In genomic region chr4:138832563-138832962, GRCh38 we compare ENCODE assay signal across 2 cellular contexts.
TF ChIP-seq lines count a peak whose summit lies in the region.

No MANE protein-coding gene starts in this region.

TF ChIP-seq in HEK293, 187 proteins besides CTCF, POLR2A, EP300 and RAD21:
- TF ChIP-seq ZFHX2 (tag by site-specific recombination; conservative IDR thresholded peaks at IDR 0.05) (peak; percentile 64), ZNF549 (tag by site-specific recombination; IDR thresholded peaks at IDR 0.05) (no peak), TCF7L2 (IDR thresholded peaks at IDR 0.05; ENCODE audit: borderline replicate concordance, low read depth, low read length) (no peak), KLF9 (tag by site-specific recombination; IDR thresholded peaks at IDR 0.05; ENCODE audit: low read depth) (no peak), EGR2 (tag by site-specific recombination; IDR thresholded peaks at IDR 0.05; ENCODE audit: low read depth) (peak; percentile 66), ZNF571 (tag by site-specific recombination; IDR thresholded peaks at IDR 0.05) (no peak)

TF ChIP-seq in GM12878, 131 proteins besides CTCF, POLR2A, EP300 and RAD21:
- TF ChIP-seq, protein P1, sequence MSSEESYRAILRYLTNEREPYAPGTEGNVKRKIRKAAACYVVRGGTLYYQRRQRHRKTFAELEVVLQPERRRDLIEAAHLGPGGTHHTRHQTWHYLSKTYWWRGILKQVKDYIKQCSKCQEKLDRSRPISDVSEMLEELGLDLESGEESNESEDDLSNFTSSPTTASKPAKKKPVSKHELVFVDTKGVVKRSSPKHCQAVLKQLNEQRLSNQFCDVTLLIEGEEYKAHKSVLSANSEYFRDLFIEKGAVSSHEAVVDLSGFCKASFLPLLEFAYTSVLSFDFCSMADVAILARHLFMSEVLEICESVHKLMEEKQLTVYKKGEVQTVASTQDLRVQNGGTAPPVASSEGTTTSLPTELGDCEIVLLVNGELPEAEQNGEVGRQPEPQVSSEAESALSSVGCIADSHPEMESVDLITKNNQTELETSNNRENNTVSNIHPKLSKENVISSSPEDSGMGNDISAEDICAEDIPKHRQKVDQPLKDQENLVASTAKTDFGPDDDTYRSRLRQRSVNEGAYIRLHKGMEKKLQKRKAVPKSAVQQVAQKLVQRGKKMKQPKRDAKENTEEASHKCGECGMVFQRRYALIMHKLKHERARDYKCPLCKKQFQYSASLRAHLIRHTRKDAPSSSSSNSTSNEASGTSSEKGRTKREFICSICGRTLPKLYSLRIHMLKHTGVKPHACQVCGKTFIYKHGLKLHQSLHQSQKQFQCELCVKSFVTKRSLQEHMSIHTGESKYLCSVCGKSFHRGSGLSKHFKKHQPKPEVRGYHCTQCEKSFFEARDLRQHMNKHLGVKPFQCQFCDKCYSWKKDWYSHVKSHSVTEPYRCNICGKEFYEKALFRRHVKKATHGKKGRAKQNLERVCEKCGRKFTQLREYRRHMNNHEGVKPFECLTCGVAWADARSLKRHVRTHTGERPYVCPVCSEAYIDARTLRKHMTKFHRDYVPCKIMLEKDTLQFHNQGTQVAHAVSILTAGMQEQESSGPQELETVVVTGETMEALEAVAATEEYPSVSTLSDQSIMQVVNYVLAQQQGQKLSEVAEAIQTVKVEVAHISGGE (CRISPR knock-in tag; IDR thresholded peaks at IDR 0.05): no peak
- no peak for TF ChIP-seq NFIC (IDR thresholded peaks at IDR 0.05; ENCODE audit: low read depth, low read length)
- no peak for TF ChIP-seq NKRF (conservative IDR thresholded peaks at IDR 0.05)
- TF ChIP-seq POLR2AphosphoS5 (IDR thresholded peaks at IDR 0.05; ENCODE audit: low read length): no peak
- TF ChIP-seq POLR2AphosphoS2 (IDR thresholded peaks at IDR 0.05; ENCODE audit: low read depth, low read length): no peak
- TF ChIP-seq NR2F1 (conservative IDR thresholded peaks at IDR 0.05): no peak
- TF ChIP-seq, protein P2, sequence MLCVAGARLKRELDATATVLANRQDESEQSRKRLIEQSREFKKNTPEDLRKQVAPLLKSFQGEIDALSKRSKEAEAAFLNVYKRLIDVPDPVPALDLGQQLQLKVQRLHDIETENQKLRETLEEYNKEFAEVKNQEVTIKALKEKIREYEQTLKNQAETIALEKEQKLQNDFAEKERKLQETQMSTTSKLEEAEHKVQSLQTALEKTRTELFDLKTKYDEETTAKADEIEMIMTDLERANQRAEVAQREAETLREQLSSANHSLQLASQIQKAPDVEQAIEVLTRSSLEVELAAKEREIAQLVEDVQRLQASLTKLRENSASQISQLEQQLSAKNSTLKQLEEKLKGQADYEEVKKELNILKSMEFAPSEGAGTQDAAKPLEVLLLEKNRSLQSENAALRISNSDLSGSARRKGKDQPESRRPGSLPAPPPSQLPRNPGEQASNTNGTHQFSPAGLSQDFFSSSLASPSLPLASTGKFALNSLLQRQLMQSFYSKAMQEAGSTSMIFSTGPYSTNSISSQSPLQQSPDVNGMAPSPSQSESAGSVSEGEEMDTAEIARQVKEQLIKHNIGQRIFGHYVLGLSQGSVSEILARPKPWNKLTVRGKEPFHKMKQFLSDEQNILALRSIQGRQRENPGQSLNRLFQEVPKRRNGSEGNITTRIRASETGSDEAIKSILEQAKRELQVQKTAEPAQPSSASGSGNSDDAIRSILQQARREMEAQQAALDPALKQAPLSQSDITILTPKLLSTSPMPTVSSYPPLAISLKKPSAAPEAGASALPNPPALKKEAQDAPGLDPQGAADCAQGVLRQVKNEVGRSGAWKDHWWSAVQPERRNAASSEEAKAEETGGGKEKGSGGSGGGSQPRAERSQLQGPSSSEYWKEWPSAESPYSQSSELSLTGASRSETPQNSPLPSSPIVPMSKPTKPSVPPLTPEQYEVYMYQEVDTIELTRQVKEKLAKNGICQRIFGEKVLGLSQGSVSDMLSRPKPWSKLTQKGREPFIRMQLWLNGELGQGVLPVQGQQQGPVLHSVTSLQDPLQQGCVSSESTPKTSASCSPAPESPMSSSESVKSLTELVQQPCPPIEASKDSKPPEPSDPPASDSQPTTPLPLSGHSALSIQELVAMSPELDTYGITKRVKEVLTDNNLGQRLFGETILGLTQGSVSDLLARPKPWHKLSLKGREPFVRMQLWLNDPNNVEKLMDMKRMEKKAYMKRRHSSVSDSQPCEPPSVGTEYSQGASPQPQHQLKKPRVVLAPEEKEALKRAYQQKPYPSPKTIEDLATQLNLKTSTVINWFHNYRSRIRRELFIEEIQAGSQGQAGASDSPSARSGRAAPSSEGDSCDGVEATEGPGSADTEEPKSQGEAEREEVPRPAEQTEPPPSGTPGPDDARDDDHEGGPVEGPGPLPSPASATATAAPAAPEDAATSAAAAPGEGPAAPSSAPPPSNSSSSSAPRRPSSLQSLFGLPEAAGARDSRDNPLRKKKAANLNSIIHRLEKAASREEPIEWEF (IDR thresholded peaks at IDR 0.05; ENCODE audit: insufficient replicate concordance, low read depth, low read length): no peak
- TF ChIP-seq ZNF384 (IDR thresholded peaks at IDR 0.05; ENCODE audit: borderline replicate concordance, low read depth, low read length): no peak
- no peak for TF ChIP-seq SUZ12 (IDR thresholded peaks at IDR 0.05; ENCODE audit: unreplicated experiment)
- no peak for TF ChIP-seq MEF2A (IDR thresholded peaks at IDR 0.05; ENCODE audit: insufficient read depth, low read depth, low read length)
- no peak for TF ChIP-seq ZBTB40 (IDR thresholded peaks at IDR 0.05; ENCODE audit: borderline replicate concordance)
- TF ChIP-seq PML (IDR thresholded peaks at IDR 0.05; ENCODE audit: low read length): no peak
